In genomic region chr6:31399589-31400466, GRCh38 we compare ENCODE assay signal across 8 cellular contexts. TPM values are rescaled to one million over a fixed set of nuclear protein-coding genes. Genes with fewer than 3 reads are reported as not detected.
DNase-seq lines count a peak whose midpoint lies in the region; FAIRE-seq and TF ChIP-seq lines count a peak whose summit lies in the region.

No MANE protein-coding gene starts in this region.

- DNase-seq in GM10248 (ENCODE audit: extremely low spot score) (peak; percentile 71), HuH-7.5 (ENCODE audit: low spot score) (peak; percentile 31), astrocyte (ENCODE audit: low read depth) (peak; percentile 87), right atrium auricular region (ENCODE audit: low spot score) (peak; percentile 95), pons (ENCODE audit: low spot score) (peak; percentile 59), urothelium cell line (ENCODE audit: low spot score) (peak; percentile 76), SHP77 (lab: John Stamatoyannopoulos, UW) (no peak)

- H3K4me1 ChIP-seq in astrocyte (ENCODE audit: insufficient read depth, low read length), result peaks cover 26% of the 10 kb centered on the region
- H3K4me1 ChIP-seq in right atrium auricular region, result peaks cover 0 to 60% of the 10 kb centered on the region in 2 donors

- peaks cover 3% of the 10 kb centered on the region for H3K27me3 Mint-ChIP-seq in T-helper 1 cell treated with Interleukin-12 subunit alpha and Interleukin-12 subunit beta and Interleukin-4 antibody, amounts not matched to agents 30 μg/mL and 1 μg/mL, for 36 hours (ENCODE audit: low read depth)
- no peaks in the 10 kb centered on the region for H3K27me3 Mint-ChIP-seq in astrocyte (ENCODE audit: low read depth, unreplicated experiment)

- H3K27ac ChIP-seq in astrocyte (ENCODE audit: low read depth, low read length) (peak overlapping the region; percentile 85), right atrium auricular region (peak overlapping the region; percentile 99)

- TF ChIP-seq CTCF in GM10248 (IDR thresholded peaks at IDR 0.05; ENCODE audit: control extremely low read depth, extremely low read depth, low read depth, missing control alignments) (peak; percentile 94), astrocyte (IDR thresholded peaks at IDR 0.05; ENCODE audit: insufficient read depth, low read depth, low read length) (peak; percentile 73), right atrium auricular region (IDR thresholded peaks at IDR 0.05) (peak; percentile 71 to 91)

- H3K9me3 ChIP-seq in astrocyte (ENCODE audit: insufficient read depth, low read depth, low read length), result no peaks in the 10 kb centered on the region
- no peaks in the 10 kb centered on the region for H3K9me3 ChIP-seq in right atrium auricular region

- H3K9me3 Mint-ChIP-seq in T-helper 1 cell treated with Interleukin-12 subunit alpha and Interleukin-12 subunit beta and Interleukin-4 antibody, amounts not matched to agents 30 μg/mL and 1 μg/mL, for 36 hours, result no peaks in the 10 kb centered on the region
- H3K9me3 Mint-ChIP-seq in astrocyte (ENCODE audit: unreplicated experiment), result no peaks in the 10 kb centered on the region

- H3K36me3 ChIP-seq in astrocyte (ENCODE audit: insufficient read depth, low read length) (no peaks in the 10 kb centered on the region), right atrium auricular region (no peaks in the 10 kb centered on the region)

- peak overlapping the region; percentile 92 for H3K4me3 Mint-ChIP-seq in T-helper 1 cell treated with Interleukin-12 subunit alpha and Interleukin-12 subunit beta and Interleukin-4 antibody, amounts not matched to agents 30 μg/mL and 1 μg/mL, for 36 hours
- peak overlapping the region; percentile 99 for H3K4me3 Mint-ChIP-seq in astrocyte (ENCODE audit: unreplicated experiment)

- peak overlapping the region; percentile 93 for H3K4me3 ChIP-seq in astrocyte (ENCODE audit: insufficient read depth, low read depth, low read length)
- peak overlapping the region; percentile 75 to 83 for H3K4me3 ChIP-seq in right atrium auricular region

- H3K27ac Mint-ChIP-seq in T-helper 1 cell treated with Interleukin-12 subunit alpha and Interleukin-12 subunit beta and Interleukin-4 antibody, amounts not matched to agents 30 μg/mL and 1 μg/mL, for 36 hours, result peak overlapping the region; percentile 88
- peak overlapping the region; percentile 80 for H3K27ac Mint-ChIP-seq in astrocyte (ENCODE audit: unreplicated experiment)

- no peaks in the 10 kb centered on the region for H3K27me3 ChIP-seq in astrocyte (ENCODE audit: insufficient read depth, low read length)
- no peaks in the 10 kb centered on the region for H3K27me3 ChIP-seq in right atrium auricular region

- H3K79me2 ChIP-seq in astrocyte (ENCODE audit: insufficient read depth, low read length), result peaks cover 49% of the 10 kb centered on the region

- H3K4me2 ChIP-seq in astrocyte (ENCODE audit: low read length), result peak overlapping the region; percentile 97

- POLR2A ChIA-PET in GM10248 (lab: Yijun Ruan, JAX), result interaction anchor here (0.7 to 1.1 kb wide), 3 partner anchors 50 to 1678 kb away, joined by 3 to 5 read pairs (median 4); no protein-coding TSS in a partner anchor

- FAIRE-seq in astrocyte (lab: Jason Lieb, UNC) (no peak), urothelium cell line (lab: Jason Lieb, UNC) (no peak)

- peak overlapping the region; percentile 99 for H2AFZ ChIP-seq in astrocyte (ENCODE audit: low read depth, low read length)

- H3K9ac ChIP-seq in astrocyte (ENCODE audit: low read length), result peak overlapping the region; percentile 93

- H3K4me1 Mint-ChIP-seq in T-helper 1 cell treated with Interleukin-12 subunit alpha and Interleukin-12 subunit beta and Interleukin-4 antibody, amounts not matched to agents 30 μg/mL and 1 μg/mL, for 36 hours (ENCODE audit: low read depth), result peaks cover 41% of the 10 kb centered on the region
- H3K4me1 Mint-ChIP-seq in astrocyte (ENCODE audit: low read depth, unreplicated experiment), result peaks cover 27% of the 10 kb centered on the region

- H4K20me1 ChIP-seq in astrocyte (ENCODE audit: insufficient read depth, low read length), result peaks cover 30% of the 10 kb centered on the region

- CTCF ChIA-PET in GM10248 (lab: Yijun Ruan, JAX), result interaction anchor here (0.7 to 5.8 kb wide), 18 partner anchors 16 to 320 kb away, joined by 3 to 59 read pairs (median 4); no protein-coding TSS in a partner anchor

- peaks cover 4% of the 10 kb centered on the region for H3K36me3 Mint-ChIP-seq in T-helper 1 cell treated with Interleukin-12 subunit alpha and Interleukin-12 subunit beta and Interleukin-4 antibody, amounts not matched to agents 30 μg/mL and 1 μg/mL, for 36 hours (ENCODE audit: low read depth)
- H3K36me3 Mint-ChIP-seq in astrocyte (ENCODE audit: low read depth, unreplicated experiment), result no peaks in the 10 kb centered on the region

RNA-seq across cellular contexts. Expression of gene MICA, which starts 3.6 kb away (rescaled TPM):
- total RNA-seq in astrocyte (70.0 and 70.6 TPM in 2 replicates), right atrium auricular region (10 to 100 TPM; 11.1 to 15.1 TPM)

RNA-seq across cellular contexts. Expression of gene HLA-B, which starts 42.8 kb away (rescaled TPM):
- total RNA-seq in astrocyte, result 1,493 and 2,082 TPM in 2 replicates
- total RNA-seq in right atrium auricular region, result 100 to 1,000 TPM; 297 to 584 TPM

Comparison
In these comparisons a context has a peak if more than half of its experiments do, and no peak if none do; other contexts are left out.
1. DNase-seq: peak in GM10248 (single experiment), HuH-7.5 (single experiment), astrocyte (single experiment), right atrium auricular region (single experiment), pons (single experiment) and urothelium cell line (single experiment); none in SHP77 (0 of 2).
2. Peak in every context shown above with its lines, with median percentiles within 50 percentile points of each other: CTCF ChIP-seq.